In the genomic region with DNA sequence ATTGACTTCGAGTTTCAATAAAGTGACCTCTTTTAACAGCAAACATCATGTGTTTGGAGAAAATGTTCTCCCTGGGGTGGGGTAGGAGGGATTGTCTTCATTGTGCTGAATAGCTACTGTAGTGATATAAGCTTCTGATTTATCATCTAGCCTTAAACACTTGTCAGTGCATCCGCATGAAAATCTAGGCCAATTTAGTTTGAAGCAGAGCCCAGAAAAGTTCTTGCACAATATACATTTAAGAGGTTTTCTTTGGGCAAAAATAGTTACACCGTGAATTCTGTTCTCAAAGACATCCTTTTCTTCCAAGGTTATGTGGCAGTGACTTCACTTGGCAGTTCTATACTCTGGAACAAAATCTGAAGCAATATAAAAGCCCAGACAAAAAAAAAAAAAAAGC, we compare ENCODE assay signal across 19 cellular contexts.
DNase-seq lines count a peak whose midpoint lies in the region; ATAC-seq and TF ChIP-seq lines count a peak whose summit lies in the region.
"Had no signal": no experiment of that assay in that cellular context is flagged by ENCODE, and none has a peak within 500 bp of the region (broad histone marks: within the 10 kb centered on the region; RNA-seq: fewer than 3 reads in every experiment).

No MANE protein-coding gene starts in this region.

- POLR2A ChIA-PET in IMR-90 (lab: Charles Lee; ENCODE audit: unreplicated experiment) = no interaction called here
- POLR2A ChIA-PET in naive thymus-derived CD8-positive, alpha-beta T cell (lab: Charles Lee) = no interaction called here

- H2BK20ac ChIP-seq in IMR-90 (ENCODE audit: low read depth, low read length) = no peak overlapping the region

- BruUV-seq in IMR-90 (replicated peaks; lab: Mats Ljungman, UMichigan) = no TSS peak

- H3K9me3 Mint-ChIP-seq in activated naive CD4-positive, alpha-beta T cell treated with anti-CD3 and anti-CD28 coated beads, Interleukin-2, amount 50 U/mL, for 72 hours = no peaks in the 10 kb centered on the region
- H3K9me3 Mint-ChIP-seq in naive thymus-derived CD8-positive, alpha-beta T cell = peaks cover 0 to 7% (median 0%) of the 10 kb centered on the region in 9 donors
- H3K9me3 Mint-ChIP-seq: activated CD8-positive, alpha-beta T cell treated with anti-CD3 and anti-CD28 coated beads for 36 hours had no signal

- no peak overlapping the region for H2AK9ac ChIP-seq in IMR-90 (replicated peaks; ENCODE audit: low read depth, low read length, poor library complexity)

- no peak overlapping the region for H3K23ac ChIP-seq in IMR-90 (ENCODE audit: low read depth, low read length)

- DNase-seq in AG09309 (ENCODE audit: low read depth) = peak; percentile 66
- DNase-seq in IMR-90 = peak; percentile 35
- DNase-seq in fibroblast of pulmonary artery (ENCODE audit: low read depth) = peak; percentile 46
- no peak for DNase-seq in HCEC 1CT
- DNase-seq in activated naive CD4-positive, alpha-beta T cell treated with anti-CD3 and anti-CD28 coated beads, Interleukin-2, amount 50 U/mL, for 72 hours (ENCODE audit: low spot score in 2 of 2) = no peak
- DNase-seq in naive thymus-derived CD8-positive, alpha-beta T cell = no peak
- DNase-seq: activated CD8-positive, alpha-beta T cell treated with anti-CD3 and anti-CD28 coated beads for 36 hours; activated naive CD4-positive, alpha-beta T cell; activated T-cell treated with anti-CD3 and anti-CD28 coated beads, Interleukin-2, amount 50 U/mL, for 1 hour; DMS79; effector CD8-positive, alpha-beta T cell; NK-92 treated with Interleukin-12 subunit alpha and Interleukin-12 subunit beta, amount 100 ng/mL, for 24 hours; uterus had no signal

- H3K27ac ChIP-seq in IMR-90 (ENCODE audit: insufficient read depth, low read length) (no peak overlapping the region), rectal smooth muscle tissue (ENCODE audit: low read depth, low read length) (peak overlapping the region; percentile 7)
- H3K27ac ChIP-seq: right atrium auricular region, SK-N-MC, suprapubic skin, uterus had no signal

- H3K36me3 ChIP-seq in IMR-90 (ENCODE audit: control insufficient read depth, insufficient read depth, low read length) (no peaks in the 10 kb centered on the region), rectal smooth muscle tissue (ENCODE audit: control insufficient read depth, insufficient read depth, low read length) (no peaks in the 10 kb centered on the region)
- H3K36me3 ChIP-seq: right atrium auricular region, suprapubic skin, uterus had no signal

- H3K27ac Mint-ChIP-seq in activated naive CD4-positive, alpha-beta T cell treated with anti-CD3 and anti-CD28 coated beads, Interleukin-2, amount 50 U/mL, for 72 hours = no peak overlapping the region
- H3K27ac Mint-ChIP-seq in naive thymus-derived CD8-positive, alpha-beta T cell = no peak overlapping the region
- H3K27ac Mint-ChIP-seq: activated CD8-positive, alpha-beta T cell treated with anti-CD3 and anti-CD28 coated beads for 36 hours had no signal

- no peak overlapping the region for H3K4me3 Mint-ChIP-seq in naive thymus-derived CD8-positive, alpha-beta T cell
- H3K4me3 Mint-ChIP-seq: activated CD8-positive, alpha-beta T cell treated with anti-CD3 and anti-CD28 coated beads for 36 hours had no signal

- intact Hi-C loops in IMR-90 (cut with micrococcal nuclease) = no loop called here

- no peak overlapping the region for H3K4me2 ChIP-seq in IMR-90 (ENCODE audit: low read depth, low read length)

- peaks cover 2% of the 10 kb centered on the region; the same call in 1 of the 2 replicates for H3K9me3 ChIP-seq in IMR-90 (ENCODE audit: control insufficient read depth, insufficient read depth, low read length)
- H3K9me3 ChIP-seq: right atrium auricular region, suprapubic skin, uterus had no signal

- no peaks in the 10 kb centered on the region for H3K79me1 ChIP-seq in IMR-90 (ENCODE audit: low read depth in 1 of 2, low read length in 2 of 2)

- no peak overlapping the region for H2AK5ac ChIP-seq in IMR-90 (ENCODE audit: low read depth, low read length)

- no peak for TF ChIP-seq RAD21 in IMR-90 (IDR thresholded peaks at IDR 0.05; ENCODE audit: low read length)

- H2BK5ac ChIP-seq in IMR-90 (ENCODE audit: low read depth, low read length, poor library complexity, severe bottlenecking) = no peak overlapping the region

- no peak overlapping the region for H4K5ac ChIP-seq in IMR-90 (ENCODE audit: low read depth, low read length)

- ATAC-seq in IMR-90 (ENCODE audit: low read depth) = no peak
- ATAC-seq in GM19035 (IDR thresholded peaks at IDR 0.05; ENCODE audit: unreplicated experiment) = no peak
- no peak for ATAC-seq in activated naive CD4-positive, alpha-beta T cell treated with anti-CD3 and anti-CD28 coated beads, Interleukin-2, amount 50 U/mL, for 72 hours
- no peak for ATAC-seq in naive thymus-derived CD8-positive, alpha-beta T cell
- ATAC-seq: activated CD8-positive, alpha-beta T cell treated with anti-CD3 and anti-CD28 coated beads for 36 hours; esophagus mucosa had no signal

- H3K4ac ChIP-seq in IMR-90 (ENCODE audit: low read depth, low read length) = no peak overlapping the region

- no peak overlapping the region for H3K14ac ChIP-seq in IMR-90 (replicated peaks; ENCODE audit: low read depth, low read length)

- no CpG with 5 or more reads among the region's 3 CpGs for WGBS in IMR-90 (ENCODE audit: extremely low coverage in 2 of 2, insufficient read length in 1 of 2), 2 experiments

- dilution Hi-C loops in IMR-90 (cut with HindIII; ENCODE audit: low sequenced_read_pairs, unreplicated experiment) = no loop called here

- H4K8ac ChIP-seq in IMR-90 (ENCODE audit: low read depth in 2 of 2, low read length in 2 of 2) = no peak overlapping the region

- H3K56ac ChIP-seq in IMR-90 (ENCODE audit: extremely low read depth, insufficient read depth, low read length) = no peak overlapping the region

- H3K18ac ChIP-seq in IMR-90 (ENCODE audit: low read depth, low read length) = no peak overlapping the region

- H3K4me3 ChIP-seq in AG09309 (ENCODE audit: control insufficient read depth, low read depth, low read length) (no peak overlapping the region), IMR-90 (ENCODE audit: insufficient read depth, low read depth, low read length) (no peak overlapping the region), fibroblast of pulmonary artery (replicated peaks; ENCODE audit: low read depth, low read length) (no peak overlapping the region), rectal smooth muscle tissue (ENCODE audit: low read length) (no peak overlapping the region)
- H3K4me3 ChIP-seq: right atrium auricular region, SK-N-MC, suprapubic skin, uterus had no signal

- peaks cover 0 to 5% (median 0%) of the 10 kb centered on the region in 5 donors for H3K27me3 Mint-ChIP-seq in naive thymus-derived CD8-positive, alpha-beta T cell
- H3K27me3 Mint-ChIP-seq: activated CD8-positive, alpha-beta T cell treated with anti-CD3 and anti-CD28 coated beads for 36 hours had no signal

- no peak overlapping the region for H2AFZ ChIP-seq in IMR-90 (replicated peaks; ENCODE audit: low read length, poor library complexity)

- H3K4me1 Mint-ChIP-seq in naive thymus-derived CD8-positive, alpha-beta T cell = peaks cover 0 to 7% (median 0%) of the 10 kb centered on the region in 4 donors

- H4K20me1 ChIP-seq in IMR-90 (ENCODE audit: insufficient read depth, low read length) = no peaks in the 10 kb centered on the region

- H3K27me3 ChIP-seq in IMR-90 (ENCODE audit: control insufficient read depth, insufficient read depth, low read length) (no peaks in the 10 kb centered on the region; the same call in 1 of the 2 replicates), rectal smooth muscle tissue (ENCODE audit: control insufficient read depth, insufficient read depth, low read length) (no peaks in the 10 kb centered on the region)
- H3K27me3 ChIP-seq: right atrium auricular region, suprapubic skin, uterus had no signal

- H3K4me1 ChIP-seq in IMR-90 (ENCODE audit: control insufficient read depth, insufficient read depth, low read length) (no peaks in the 10 kb centered on the region), rectal smooth muscle tissue (ENCODE audit: control insufficient read depth, insufficient read depth, low read length) (peaks cover 4% of the 10 kb centered on the region)
- H3K4me1 ChIP-seq: right atrium auricular region, uterus had no signal

- peaks cover 0 to 9% of the 10 kb centered on the region in 2 donors for H3K36me3 Mint-ChIP-seq in activated naive CD4-positive, alpha-beta T cell treated with anti-CD3 and anti-CD28 coated beads, Interleukin-2, amount 50 U/mL, for 72 hours
- no peaks in the 10 kb centered on the region for H3K36me3 Mint-ChIP-seq in naive thymus-derived CD8-positive, alpha-beta T cell

- TF ChIP-seq CTCF in AG09309 (IDR thresholded peaks at IDR 0.05; ENCODE audit: control insufficient read depth, insufficient read depth, low read depth, low read length, missing control alignments) (no peak), IMR-90 (conservative IDR thresholded peaks at IDR 0.05; ENCODE audit: low read depth, low read length) (no peak), fibroblast of pulmonary artery (IDR thresholded peaks at IDR 0.05; ENCODE audit: low read length, missing control alignments) (no peak)

- H4K91ac ChIP-seq in IMR-90 (ENCODE audit: insufficient read depth, low read depth, low read length) = no peak overlapping the region

- no peak overlapping the region for H2BK15ac ChIP-seq in IMR-90 (ENCODE audit: low read depth, low read length)

- no peak for TF ChIP-seq POLR2A in IMR-90 (IDR thresholded peaks at IDR 0.05; ENCODE audit: low read depth, low read length)

- in situ Hi-C loops in IMR-90 (cut with MboI; ENCODE audit: low sequenced_read_pairs) = no loop called here

- H3K9me1 ChIP-seq in IMR-90 (ENCODE audit: insufficient read depth, low read length) = no peaks in the 10 kb centered on the region

- CTCF ChIA-PET in IMR-90 (lab: Yijun Ruan, JAX) = no interaction called here

- no peak overlapping the region for H2BK120ac ChIP-seq in IMR-90 (ENCODE audit: low read depth, low read length)

- H3K9ac ChIP-seq in IMR-90 (ENCODE audit: low read depth, low read length) (no peak overlapping the region), rectal smooth muscle tissue (ENCODE audit: low read length) (no peak overlapping the region)

TF ChIP-seq in IMR-90, 13 proteins besides CTCF, POLR2A, EP300 and RAD21:
- TF ChIP-seq MAZ (IDR thresholded peaks at IDR 0.05; ENCODE audit: borderline replicate concordance, low read depth, low read length) = no peak
- peak; percentile 65 for TF ChIP-seq CEBPB (IDR thresholded peaks at IDR 0.05; ENCODE audit: low read depth, low read length)

Comparison
In these comparisons a context has a peak if more than half of its experiments do, and no peak if none do; other contexts are left out.
1. DNase-seq: peak in AG09309 (single experiment), IMR-90 (single experiment) and fibroblast of pulmonary artery (single experiment); none in HCEC 1CT (single experiment), activated naive CD4-positive, alpha-beta T cell treated with anti-CD3 and anti-CD28 coated beads, Interleukin-2, amount 50 U/mL, for 72 hours (0 of 2) and naive thymus-derived CD8-positive, alpha-beta T cell (0 of 10).